In genomic region chr3:42582474-42583070, GRCh38 we compare ENCODE assay signal across 8 cellular contexts. TPM values are rescaled to one million over a fixed set of nuclear protein-coding genes. Genes with fewer than 3 reads are reported as not detected.
DNase-seq lines count a peak whose midpoint lies in the region; ATAC-seq, FAIRE-seq and TF ChIP-seq lines count a peak whose summit lies in the region.

No MANE protein-coding gene starts in this region.

- POLR2A ChIA-PET in activated naive CD8-positive, alpha-beta T cell treated with anti-CD3 and anti-CD28 coated beads, Interleukin-2, amount 10 ng/mL, durations not matched to agents 7 days and 5 days (lab: Charles Lee) = interaction anchor here (0.7 to 4.0 kb wide), 8 partner anchors 8 to 935 kb away, joined by 3 to 42 read pairs (median 4); partner anchors contain the start of genes NKTR and SS18L2

- H3K9ac ChIP-seq in kidney (ENCODE audit: low read length in 2 of 2) = peak overlapping the region; percentile 63 to 79

- H3K36me3 Mint-ChIP-seq in activated CD4-positive, alpha-beta T cell treated with anti-CD3 and anti-CD28 coated beads, Interleukin-2, amount 10 ng/mL, durations not matched to agents 24 days and 14 days (ENCODE audit: low read depth) = peaks cover 17% of the 10 kb centered on the region
- peaks cover 19% of the 10 kb centered on the region for H3K36me3 Mint-ChIP-seq in activated naive CD8-positive, alpha-beta T cell treated with anti-CD3 and anti-CD28 coated beads, Interleukin-2, amount 10 ng/mL, durations not matched to agents 7 days and 5 days

- H3K9me3 ChIP-seq in kidney (ENCODE audit: control insufficient read depth in 1 of 2, low read length in 2 of 2) = no peaks in the 10 kb centered on the region
- H3K9me3 ChIP-seq in thymus (ENCODE audit: control insufficient read depth) = no peaks in the 10 kb centered on the region

- H3K4me3 ChIP-seq in kidney (ENCODE audit: low read length in 2 of 2) (peak overlapping the region; percentile 80 to 87), thymus (ENCODE audit: low read length) (peak overlapping the region; percentile 68)

- H3K27ac ChIP-seq in kidney (ENCODE audit: low read depth in 2 of 2, low read length in 2 of 2) (peak overlapping the region; percentile 85 to 88), thymus (ENCODE audit: low read depth) (peak overlapping the region; percentile 88)

- intact Hi-C loops in activated CD4-positive, alpha-beta T cell treated with anti-CD3 and anti-CD28 coated beads, Interleukin-2, amount 10 ng/mL, durations not matched to agents 24 days and 14 days (cut with micrococcal nuclease) = loop anchor here (1.0 to 5.0 kb wide), 6 partner anchors 8 to 1040 kb away; partner anchors contain the start of genes ANO10, NKTR and SS18L2
- intact Hi-C loops in kidney (cut with DNase I) = no loop called here

- no peak for ATAC-seq in activated naive CD8-positive, alpha-beta T cell treated with anti-CD3 and anti-CD28 coated beads, Interleukin-2, amount 10 ng/mL, durations not matched to agents 7 days and 5 days (ENCODE audit: low read depth)
- ATAC-seq in GM18858 (IDR thresholded peaks at IDR 0.05; ENCODE audit: unreplicated experiment) = no peak
- no peak for ATAC-seq in HG02870 (IDR thresholded peaks at IDR 0.05; ENCODE audit: unreplicated experiment)

- H3K27me3 ChIP-seq in thymus (ENCODE audit: control insufficient read depth, insufficient read depth) = no peaks in the 10 kb centered on the region

- H3K27me3 Mint-ChIP-seq in activated CD4-positive, alpha-beta T cell treated with anti-CD3 and anti-CD28 coated beads, Interleukin-2, amount 10 ng/mL, durations not matched to agents 24 days and 14 days = no peaks in the 10 kb centered on the region
- no peaks in the 10 kb centered on the region for H3K27me3 Mint-ChIP-seq in activated naive CD8-positive, alpha-beta T cell treated with anti-CD3 and anti-CD28 coated beads, Interleukin-2, amount 10 ng/mL, durations not matched to agents 7 days and 5 days

- DNase-seq in activated CD4-positive, alpha-beta T cell treated with anti-CD3 and anti-CD28 coated beads, Interleukin-2, amount 10 ng/mL, durations not matched to agents 24 days and 14 days = no peak
- DNase-seq in activated CD4-positive, alpha-beta T cell treated with anti-CD3 and anti-CD28 coated beads, Interleukin-2, amount 50 U/mL, for 48 hours = no peak
- DNase-seq in activated naive CD8-positive, alpha-beta T cell treated with anti-CD3 and anti-CD28 coated beads, Interleukin-2, amount 10 ng/mL, durations not matched to agents 7 days and 5 days = no peak
- DNase-seq in kidney (no peak), HTR-8/SVneo (ENCODE audit: insufficient read length, low spot score) (no peak)

- H3K4me1 ChIP-seq in kidney (ENCODE audit: control insufficient read depth in 1 of 2, insufficient read depth in 1 of 2, low read depth in 1 of 2, low read length in 2 of 2) (peaks cover 0 to 8% of the 10 kb centered on the region in 2 donors), thymus (ENCODE audit: control insufficient read depth, insufficient read depth, low read length) (peaks cover 7% of the 10 kb centered on the region)

- H3K4me3 Mint-ChIP-seq in activated CD4-positive, alpha-beta T cell treated with anti-CD3 and anti-CD28 coated beads, Interleukin-2, amount 10 ng/mL, durations not matched to agents 24 days and 14 days = peak overlapping the region; percentile 93
- H3K4me3 Mint-ChIP-seq in activated naive CD8-positive, alpha-beta T cell treated with anti-CD3 and anti-CD28 coated beads, Interleukin-2, amount 10 ng/mL, durations not matched to agents 7 days and 5 days = peak overlapping the region; percentile 90

- TF ChIP-seq CTCF in kidney (IDR thresholded peaks at IDR 0.05; ENCODE audit: borderline replicate concordance, extremely low read depth, insufficient read depth) = no peak

- H3K4me1 Mint-ChIP-seq in activated CD4-positive, alpha-beta T cell treated with anti-CD3 and anti-CD28 coated beads, Interleukin-2, amount 10 ng/mL, durations not matched to agents 24 days and 14 days = peaks cover 48% of the 10 kb centered on the region
- H3K4me1 Mint-ChIP-seq in activated naive CD8-positive, alpha-beta T cell treated with anti-CD3 and anti-CD28 coated beads, Interleukin-2, amount 10 ng/mL, durations not matched to agents 7 days and 5 days = peaks cover 49% of the 10 kb centered on the region

- H3K27ac Mint-ChIP-seq in activated CD4-positive, alpha-beta T cell treated with anti-CD3 and anti-CD28 coated beads, Interleukin-2, amount 10 ng/mL, durations not matched to agents 24 days and 14 days = peak overlapping the region; percentile 93
- peak overlapping the region; percentile 95 for H3K27ac Mint-ChIP-seq in activated naive CD8-positive, alpha-beta T cell treated with anti-CD3 and anti-CD28 coated beads, Interleukin-2, amount 10 ng/mL, durations not matched to agents 7 days and 5 days

- no peaks in the 10 kb centered on the region for H3K9me3 Mint-ChIP-seq in activated CD4-positive, alpha-beta T cell treated with anti-CD3 and anti-CD28 coated beads, Interleukin-2, amount 10 ng/mL, durations not matched to agents 24 days and 14 days
- H3K9me3 Mint-ChIP-seq in activated naive CD8-positive, alpha-beta T cell treated with anti-CD3 and anti-CD28 coated beads, Interleukin-2, amount 10 ng/mL, durations not matched to agents 7 days and 5 days = no peaks in the 10 kb centered on the region

- FAIRE-seq in kidney (lab: Jason Lieb, UNC) (no peak), HTR-8/SVneo (lab: Jason Lieb, UNC) (no peak)

- whole genome bisulfite sequencing in thymus = 1% methylated on average over 3 of the region's 3 CpGs

- H3K36me3 ChIP-seq in kidney (ENCODE audit: control insufficient read depth in 1 of 2, insufficient read depth in 2 of 2, low read length in 2 of 2) (no peaks in the 10 kb centered on the region), thymus (ENCODE audit: control insufficient read depth, insufficient read depth) (no peaks in the 10 kb centered on the region)

RNA-seq across cellular contexts. Expression of gene SEC22C, which starts 0.8 kb away (rescaled TPM):
- total RNA-seq in activated CD4-positive, alpha-beta T cell treated with anti-CD3 and anti-CD28 coated beads, Interleukin-2, amount 10 ng/mL, durations not matched to agents 24 days and 14 days = 36.3 and 39.6 TPM in 2 replicates
- total RNA-seq in activated naive CD8-positive, alpha-beta T cell treated with anti-CD3 and anti-CD28 coated beads, Interleukin-2, amount 10 ng/mL, durations not matched to agents 7 days and 5 days = 10 to 100 TPM; 52.5 to 53.0 TPM
- 43.6 TPM for total RNA-seq in kidney
- polyA plus RNA-seq in kidney (ENCODE audit: insufficient read depth, low read depth, low replicate concordance) (32.8 TPM), thymus (24.9 TPM)

RNA-seq across cellular contexts. Expression of gene SS18L2, which starts 8.1 kb away (rescaled TPM):
- 66.6 and 66.8 TPM in 2 replicates for total RNA-seq in activated CD4-positive, alpha-beta T cell treated with anti-CD3 and anti-CD28 coated beads, Interleukin-2, amount 10 ng/mL, durations not matched to agents 24 days and 14 days
- total RNA-seq in activated naive CD8-positive, alpha-beta T cell treated with anti-CD3 and anti-CD28 coated beads, Interleukin-2, amount 10 ng/mL, durations not matched to agents 7 days and 5 days = 10 to 100 TPM; 50.9 to 55.5 TPM
- 18.8 TPM for total RNA-seq in kidney
- 42.4 TPM for polyA plus RNA-seq in kidney (ENCODE audit: insufficient read depth, low read depth, low replicate concordance)
- 88.1 TPM for polyA plus RNA-seq in thymus

RNA-seq across cellular contexts. Expression of gene NKTR, which starts 17.9 kb away (rescaled TPM):
- 79.5 and 80.9 TPM in 2 replicates for total RNA-seq in activated CD4-positive, alpha-beta T cell treated with anti-CD3 and anti-CD28 coated beads, Interleukin-2, amount 10 ng/mL, durations not matched to agents 24 days and 14 days
- 100 to 1,000 TPM; 150 to 152 TPM for total RNA-seq in activated naive CD8-positive, alpha-beta T cell treated with anti-CD3 and anti-CD28 coated beads, Interleukin-2, amount 10 ng/mL, durations not matched to agents 7 days and 5 days
- total RNA-seq in kidney = 81.1 TPM
- polyA plus RNA-seq in kidney (ENCODE audit: insufficient read depth, low read depth, low replicate concordance) = 9.2 TPM
- 52.9 TPM for polyA plus RNA-seq in thymus
